8 cellular contexts compared by ENCODE assay signal in the genomic region with DNA sequence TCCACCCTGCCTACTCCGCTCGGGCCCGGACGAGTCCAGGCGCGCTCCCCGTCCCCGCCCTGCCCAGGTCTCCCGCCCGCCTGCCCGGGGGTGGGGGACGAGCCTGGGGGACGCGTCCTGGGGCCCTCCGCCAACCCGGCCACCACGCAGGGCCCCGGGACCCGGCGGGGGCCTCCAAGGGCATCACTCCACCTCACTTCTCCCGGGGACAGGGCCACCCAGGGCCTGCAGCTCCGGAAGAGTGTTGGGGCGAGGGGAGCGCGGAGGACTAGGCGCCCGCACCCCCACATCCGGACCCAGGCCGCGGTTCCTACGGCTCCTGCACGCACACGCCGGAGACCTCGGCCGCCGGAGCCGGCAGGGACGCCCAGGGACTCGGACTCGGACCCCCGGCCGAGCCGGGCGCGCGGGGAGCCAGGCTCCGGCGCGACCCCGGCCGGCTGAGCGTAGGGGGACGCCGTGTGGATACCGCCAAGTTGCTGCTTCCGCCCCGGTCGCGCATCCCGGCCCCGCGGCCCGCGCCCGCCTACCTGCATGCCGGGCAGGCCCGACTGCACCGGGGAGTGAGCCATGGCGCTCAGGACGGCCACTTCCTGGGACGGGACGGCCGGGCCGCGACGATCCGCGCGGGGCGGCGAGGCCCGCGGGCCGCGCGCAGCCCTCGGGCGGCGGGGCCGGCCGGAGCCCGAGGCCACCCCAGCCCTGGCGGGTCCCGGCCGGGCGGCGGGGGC. TPM values are rescaled to one million over a fixed set of nuclear protein-coding genes. Genes with fewer than 3 reads are reported as not detected.
A peak's percentile ranks its signal among the peaks of the same experiment; 100 is the strongest.
DNase-seq lines count a peak whose midpoint lies in the region; ATAC-seq and TF ChIP-seq lines count a peak whose summit lies in the region.

No MANE protein-coding gene starts in this region.

- ATAC-seq in HG02943 (IDR thresholded peaks at IDR 0.05; ENCODE audit: low read depth, unreplicated experiment) = peak; percentile 34

- no peak for TF ChIP-seq CTCF in ascending aorta (IDR thresholded peaks at IDR 0.05)
- no peak for TF ChIP-seq CTCF in hepatocyte (IDR thresholded peaks at IDR 0.05; ENCODE audit: poor library complexity)

- H3K9me3 ChIP-seq in ascending aorta (no peaks in the 10 kb centered on the region), hepatocyte (ENCODE audit: low read depth) (no peaks in the 10 kb centered on the region)

- H3K4me2 ChIP-seq in hepatocyte = peak overlapping the region; percentile 79

- no peaks in the 10 kb centered on the region for H3K9me2 ChIP-seq in hepatocyte (replicated peaks; ENCODE audit: insufficient read depth)

- peak; percentile 35 for DNase-seq in SIG-M5 treated with dmso at 0.1 percent for 504 hours (lab: John Stamatoyannopoulos, UW; ENCODE audit: unreplicated experiment)
- DNase-seq in SIG-M5 (lab: John Stamatoyannopoulos, UW) = no peak
- peak; percentile 24 for DNase-seq in RPMI7951 (ENCODE audit: low read depth)
- DNase-seq in ascending aorta (ENCODE audit: low spot score in 2 of 2) = peak in 1 of 2 donors; percentile 71
- DNase-seq in hepatocyte (ENCODE audit: low spot score) = peak; percentile 72
- DNase-seq in skeletal muscle cell (ENCODE audit: low read depth) = no peak
- no peak for DNase-seq in midbrain (lab: John Stamatoyannopoulos, UW)

- H3K79me2 ChIP-seq in hepatocyte = peaks cover 51% of the 10 kb centered on the region

- intact Hi-C loops in ascending aorta (cut with DNase I) = loop anchor here (5.0 to 10.0 kb wide), 5 partner anchors 124 to 1142 kb away; a partner anchor contains a TSS

- H3K27ac ChIP-seq in ascending aorta = peak overlapping the region; percentile 92 to 96
- H3K27ac ChIP-seq in hepatocyte = peak overlapping the region; percentile 98

- peak overlapping the region; percentile 87 to 89 for H3K4me3 ChIP-seq in ascending aorta
- H3K4me3 ChIP-seq in hepatocyte = peak overlapping the region; percentile 77
- peak overlapping the region; percentile 89 for H3K4me3 ChIP-seq in skeletal muscle cell (ENCODE audit: low read depth, low read length)

- peaks cover 46% of the 10 kb centered on the region for H4K20me1 ChIP-seq in hepatocyte (ENCODE audit: insufficient read depth, poor library complexity, severe bottlenecking)

- no peaks in the 10 kb centered on the region for H3K36me3 ChIP-seq in ascending aorta
- no peaks in the 10 kb centered on the region for H3K36me3 ChIP-seq in hepatocyte (replicated peaks; ENCODE audit: insufficient read depth, low read depth)

- H3K27me3 ChIP-seq in ascending aorta = no peaks in the 10 kb centered on the region
- H3K27me3 ChIP-seq in hepatocyte = no peaks in the 10 kb centered on the region

- WGBS in hepatocyte (ENCODE audit: low lambda C conversion rate, missing lambda C conversion rate) = 1% methylated on average over 43 of the region's 98 CpGs

- H2AFZ ChIP-seq in hepatocyte = no peak overlapping the region

- peaks cover 0 to 25% of the 10 kb centered on the region in 2 donors for H3K4me1 ChIP-seq in ascending aorta
- H3K4me1 ChIP-seq in hepatocyte (ENCODE audit: insufficient read depth) = peaks cover 48% of the 10 kb centered on the region

RNA-seq across cellular contexts. Expression of a gene that starts 0.5 kb away (rescaled TPM):
- 74.9 and 92.5 TPM in 2 replicates for total RNA-seq in RPMI7951 (2014; rRNA removed; shearing (Covaris generic))
- total RNA-seq in ascending aorta (35.4 TPM), hepatocyte (68.9 and 74.4 TPM in 2 replicates)
- 62.5 and 71.2 TPM in 2 replicates for polyA plus RNA-seq in hepatocyte

Comparison
In these comparisons a context has a peak if more than half of its experiments do, and no peak if none do; other contexts are left out.
1. DNase-seq: peak in SIG-M5 treated with dmso at 0.1 percent for 504 hours (single experiment), RPMI7951 (single experiment) and hepatocyte (single experiment); none in SIG-M5 (single experiment), skeletal muscle cell (single experiment) and midbrain (single experiment).
2. Peak in every context shown above with its lines, with median percentiles within 50 percentile points of each other: H3K4me3 ChIP-seq.